Comparison of ENCODE assay signal across 8 cellular contexts in the genomic region with DNA sequence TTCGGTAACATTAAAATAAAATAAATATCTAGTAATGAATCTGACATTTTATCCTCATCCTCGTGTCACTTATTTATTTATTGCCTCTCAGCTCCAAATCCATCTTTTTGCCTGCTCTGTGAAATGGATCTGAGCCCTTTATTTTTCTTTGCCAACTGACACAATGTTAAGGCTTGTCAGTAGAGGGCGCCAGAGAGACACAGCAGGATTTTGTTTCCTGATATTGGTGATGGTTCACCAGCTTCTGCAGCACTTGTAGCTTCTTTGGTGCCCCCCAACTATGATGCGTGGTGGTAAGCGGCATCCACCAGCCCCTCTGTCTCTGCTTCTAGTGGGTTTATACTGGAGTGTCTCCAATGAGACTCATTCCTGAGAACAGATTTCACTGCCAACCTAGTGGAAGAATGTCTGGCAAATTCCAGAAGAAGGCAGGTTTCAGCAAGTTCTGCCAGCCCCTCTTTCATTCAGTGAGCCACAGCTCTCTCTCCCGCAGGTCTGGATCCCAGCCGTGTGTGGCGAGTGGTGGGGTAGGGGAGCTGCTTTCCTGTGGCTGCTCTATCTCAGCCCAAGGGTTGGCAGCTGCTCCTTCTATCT.
DNase-seq lines count a peak whose midpoint lies in the region; ATAC-seq, FAIRE-seq and TF ChIP-seq lines count a peak whose summit lies in the region.

No MANE protein-coding gene starts in this region.

- BruUV-seq in Caco-2 (replicated peaks; lab: Mats Ljungman, UMichigan): no TSS peak

- H3K4me1 ChIP-seq in Caco-2: no peaks in the 10 kb centered on the region
- H3K4me1 ChIP-seq in thoracic aorta (ENCODE audit: control insufficient read depth in 1 of 2, low read depth in 2 of 2): no peaks in the 10 kb centered on the region
- no peaks in the 10 kb centered on the region for H3K4me1 ChIP-seq in aorta (ENCODE audit: control insufficient read depth in 1 of 2, insufficient read depth in 2 of 2, low read length in 2 of 2)

- H3K36me3 Mint-ChIP-seq in Caco-2 (ENCODE audit: insufficient read depth, unreplicated experiment) (no peaks in the 10 kb centered on the region), mesothelial cell of epicardium (no peaks in the 10 kb centered on the region)

- DNase-seq in Caco-2: peak; percentile 37 to 67
- DNase-seq in T-helper 22 cell (ENCODE audit: low read depth): peak; percentile 0
- peak; percentile 35 for DNase-seq in bronchial epithelial cell (ENCODE audit: low read depth)
- DNase-seq in mesothelial cell of epicardium (ENCODE audit: low spot score in 2 of 2, unreplicated experiment in 2 of 2): peak in 1 of 2 experiments; percentile 48
- no peak for DNase-seq in thoracic aorta (ENCODE audit: low spot score)
- no peak for DNase-seq in aorta

- H3K27ac ChIP-seq in thoracic aorta (no peak overlapping the region), aorta (ENCODE audit: low read depth in 1 of 2, low read length in 2 of 2) (no peak overlapping the region)

- no peaks in the 10 kb centered on the region for H3K9me3 ChIP-seq in Caco-2
- H3K9me3 ChIP-seq in thoracic aorta: no peaks in the 10 kb centered on the region
- H3K9me3 ChIP-seq in aorta (ENCODE audit: control insufficient read depth, low read length): no peaks in the 10 kb centered on the region

- no peak overlapping the region for H3K27ac Mint-ChIP-seq in Caco-2 (ENCODE audit: unreplicated experiment)
- H3K27ac Mint-ChIP-seq in mesothelial cell of epicardium: no peak overlapping the region

- H3K4me3 Mint-ChIP-seq in Caco-2 (ENCODE audit: unreplicated experiment) (no peak overlapping the region), mesothelial cell of epicardium (no peak overlapping the region)

- POLR2A ChIA-PET in Caco-2 (lab: Charles Lee): no interaction called here

- CTCF ChIA-PET in Caco-2 (lab: Charles Lee): interaction anchor here (0.6 to 1.4 kb wide), 3 partner anchors 17 to 244 kb away, joined by 3 to 4 read pairs (median 3); no protein-coding TSS in a partner anchor

- no peak for TF ChIP-seq EP300 in Ishikawa (IDR thresholded peaks at IDR 0.05; ENCODE audit: borderline replicate concordance)

- no peaks in the 10 kb centered on the region for H3K27me3 ChIP-seq in Caco-2 (replicated peaks; ENCODE audit: control insufficient read depth, insufficient read depth, low read length)
- no peaks in the 10 kb centered on the region for H3K27me3 ChIP-seq in bronchial epithelial cell (ENCODE audit: control insufficient read depth, insufficient read depth, low read length)
- H3K27me3 ChIP-seq in thoracic aorta (replicated peaks; ENCODE audit: insufficient read depth): no peaks in the 10 kb centered on the region
- H3K27me3 ChIP-seq in aorta (ENCODE audit: control insufficient read depth in 1 of 2, insufficient read depth in 2 of 2, low read length in 1 of 2): no peaks in the 10 kb centered on the region

- no peak for FAIRE-seq in bronchial epithelial cell (lab: Jason Lieb, UNC)

- WGBS in aorta, 2 donors: 11 to 13% methylated on average over 8 of the region's 8 CpGs

- H3K36me3 ChIP-seq in Caco-2 (ENCODE audit: control insufficient read depth, insufficient read depth, low read length): no peaks in the 10 kb centered on the region
- H3K36me3 ChIP-seq in bronchial epithelial cell (ENCODE audit: control insufficient read depth, insufficient read depth, low read length): no peaks in the 10 kb centered on the region
- H3K36me3 ChIP-seq in thoracic aorta: no peaks in the 10 kb centered on the region
- H3K36me3 ChIP-seq in aorta (ENCODE audit: control insufficient read depth in 1 of 2, insufficient read depth in 2 of 2, low read length in 1 of 2): no peaks in the 10 kb centered on the region

- H3K4me1 Mint-ChIP-seq in Caco-2 (ENCODE audit: low read depth, unreplicated experiment): no peaks in the 10 kb centered on the region
- H3K4me1 Mint-ChIP-seq in mesothelial cell of epicardium: no peaks in the 10 kb centered on the region

- TF ChIP-seq CTCF in Caco-2 (IDR thresholded peaks at IDR 0.05; ENCODE audit: insufficient read depth in 1 of 2, low read depth in 1 of 2, low read length in 1 of 2, severe bottlenecking in 1 of 2, unreplicated experiment in 1 of 2) (peak; percentile 79 to 82), bronchial epithelial cell (IDR thresholded peaks at IDR 0.05; ENCODE audit: insufficient read depth, low read length, severe bottlenecking) (peak; percentile 74), mesothelial cell of epicardium (IDR thresholded peaks at IDR 0.05; ENCODE audit: unreplicated experiment) (peak; percentile 75), thoracic aorta (IDR thresholded peaks at IDR 0.05) (peak; percentile 61)

- peak; percentile 76 for TF ChIP-seq RAD21 in Ishikawa (IDR thresholded peaks at IDR 0.05; ENCODE audit: low read depth)

- H3K9me3 Mint-ChIP-seq in Caco-2 (ENCODE audit: unreplicated experiment): no peaks in the 10 kb centered on the region
- H3K9me3 Mint-ChIP-seq in mesothelial cell of epicardium: peaks cover 8% of the 10 kb centered on the region

- H3K27me3 Mint-ChIP-seq in Caco-2 (ENCODE audit: insufficient read depth, unreplicated experiment): no peaks in the 10 kb centered on the region
- H3K27me3 Mint-ChIP-seq in mesothelial cell of epicardium (ENCODE audit: low read depth): peaks cover 29% of the 10 kb centered on the region

- H3K4me3 ChIP-seq in Caco-2 (ENCODE audit: low read depth, low read length): no peak overlapping the region
- no peak overlapping the region for H3K4me3 ChIP-seq in bronchial epithelial cell (ENCODE audit: low read depth, low read length)
- no peak overlapping the region for H3K4me3 ChIP-seq in thoracic aorta
- no peak overlapping the region for H3K4me3 ChIP-seq in aorta (ENCODE audit: low read length in 2 of 2)

- ATAC-seq in GM19395 (IDR thresholded peaks at IDR 0.05; ENCODE audit: unreplicated experiment) (peak; percentile 89), thoracic aorta (ENCODE audit: insufficient number of reproducible peaks, low FRiP score, low read depth) (no peak), aorta (ENCODE audit: low FRiP score) (no peak)

- intact Hi-C loops in Caco-2 (cut with micrococcal nuclease; ENCODE audit: unreplicated experiment): loop anchor here (1.0 to 5.0 kb wide), 3 partner anchors 229 to 360 kb away; no protein-coding TSS in a partner anchor
- intact Hi-C loops in aorta (cut with DNase I): no loop called here

TF ChIP-seq in Ishikawa, 13 proteins besides CTCF, POLR2A, EP300 and RAD21:
- TF ChIP-seq CREB1 (IDR thresholded peaks at IDR 0.05; ENCODE audit: low read depth) (no peak), TAF1 (IDR thresholded peaks at IDR 0.05; ENCODE audit: low read depth) (no peak), NFIC (IDR thresholded peaks at IDR 0.05) (no peak), USF1 (IDR thresholded peaks at IDR 0.05) (no peak), CEBPB (IDR thresholded peaks at IDR 0.05) (no peak), TEAD4 (IDR thresholded peaks at IDR 0.05) (no peak), MAX (IDR thresholded peaks at IDR 0.05) (no peak), ZBTB7A (IDR thresholded peaks at IDR 0.05; ENCODE audit: low read depth) (no peak), EGR1 (IDR thresholded peaks at IDR 0.05) (no peak), YY1 (IDR thresholded peaks at IDR 0.05; ENCODE audit: low read depth) (no peak), FOXM1 (IDR thresholded peaks at IDR 0.05; ENCODE audit: borderline replicate concordance, low read depth) (no peak), TCF12 (IDR thresholded peaks at IDR 0.05; ENCODE audit: low read depth) (no peak)
- TF ChIP-seq, protein P1, sequence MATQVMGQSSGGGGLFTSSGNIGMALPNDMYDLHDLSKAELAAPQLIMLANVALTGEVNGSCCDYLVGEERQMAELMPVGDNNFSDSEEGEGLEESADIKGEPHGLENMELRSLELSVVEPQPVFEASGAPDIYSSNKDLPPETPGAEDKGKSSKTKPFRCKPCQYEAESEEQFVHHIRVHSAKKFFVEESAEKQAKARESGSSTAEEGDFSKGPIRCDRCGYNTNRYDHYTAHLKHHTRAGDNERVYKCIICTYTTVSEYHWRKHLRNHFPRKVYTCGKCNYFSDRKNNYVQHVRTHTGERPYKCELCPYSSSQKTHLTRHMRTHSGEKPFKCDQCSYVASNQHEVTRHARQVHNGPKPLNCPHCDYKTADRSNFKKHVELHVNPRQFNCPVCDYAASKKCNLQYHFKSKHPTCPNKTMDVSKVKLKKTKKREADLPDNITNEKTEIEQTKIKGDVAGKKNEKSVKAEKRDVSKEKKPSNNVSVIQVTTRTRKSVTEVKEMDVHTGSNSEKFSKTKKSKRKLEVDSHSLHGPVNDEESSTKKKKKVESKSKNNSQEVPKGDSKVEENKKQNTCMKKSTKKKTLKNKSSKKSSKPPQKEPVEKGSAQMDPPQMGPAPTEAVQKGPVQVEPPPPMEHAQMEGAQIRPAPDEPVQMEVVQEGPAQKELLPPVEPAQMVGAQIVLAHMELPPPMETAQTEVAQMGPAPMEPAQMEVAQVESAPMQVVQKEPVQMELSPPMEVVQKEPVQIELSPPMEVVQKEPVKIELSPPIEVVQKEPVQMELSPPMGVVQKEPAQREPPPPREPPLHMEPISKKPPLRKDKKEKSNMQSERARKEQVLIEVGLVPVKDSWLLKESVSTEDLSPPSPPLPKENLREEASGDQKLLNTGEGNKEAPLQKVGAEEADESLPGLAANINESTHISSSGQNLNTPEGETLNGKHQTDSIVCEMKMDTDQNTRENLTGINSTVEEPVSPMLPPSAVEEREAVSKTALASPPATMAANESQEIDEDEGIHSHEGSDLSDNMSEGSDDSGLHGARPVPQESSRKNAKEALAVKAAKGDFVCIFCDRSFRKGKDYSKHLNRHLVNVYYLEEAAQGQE (IDR thresholded peaks at IDR 0.05; ENCODE audit: low read depth): no peak
TF ChIP-seq in Ishikawa: peak in this region for 0.

Comparison
In these comparisons a context has a peak if more than half of its experiments do, and no peak if none do; other contexts are left out.
1. DNase-seq: peak in Caco-2 (2 of 2), T-helper 22 cell (single experiment) and bronchial epithelial cell (single experiment); none in thoracic aorta (single experiment) and aorta (0 of 2).
2. Peak in every context shown above with its lines, with median percentiles within 50 percentile points of each other: CTCF ChIP-seq.